30 cellular contexts compared by ENCODE assay signal in the genomic region with DNA sequence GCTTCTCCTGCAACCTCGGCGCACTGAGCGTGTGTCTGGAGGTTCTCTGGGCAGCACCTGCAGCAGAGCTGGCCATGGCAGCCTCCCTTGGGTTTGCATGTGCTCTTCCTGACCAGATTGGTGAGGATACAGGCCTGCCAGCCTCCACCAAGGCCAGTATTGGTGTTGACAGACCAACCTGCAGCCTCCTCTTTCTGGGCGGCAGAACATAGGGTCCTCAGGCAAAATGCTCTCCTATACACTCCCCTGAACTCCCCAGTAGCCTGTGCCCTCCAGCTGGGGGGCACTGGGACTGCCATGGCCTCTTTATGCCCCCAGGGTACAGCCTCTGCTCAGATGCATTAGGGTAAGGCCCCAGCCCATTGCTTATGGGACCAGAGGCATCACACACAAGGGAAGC.
"Had no signal": no experiment of that assay in that cellular context is flagged by ENCODE, and none has a peak within 500 bp of the region (broad histone marks: within the 10 kb centered on the region; RNA-seq: fewer than 3 reads in every experiment).

No MANE protein-coding gene starts in this region.

- ATAC-seq: activated CD8-positive, alpha-beta T cell treated with anti-CD3 and anti-CD28 coated beads for 36 hours; activated T-cell treated with anti-CD3 and anti-CD28 coated beads, Interleukin-2, amount 50 U/mL, for 72 hours; Panc1 had no signal

- H3K36me3 Mint-ChIP-seq: activated naive CD8-positive, alpha-beta T cell treated with anti-CD3 and anti-CD28 coated beads for 36 hours had no signal

- H3K4me3 Mint-ChIP-seq: activated CD4-positive, alpha-beta T cell treated with anti-CD3 and anti-CD28 coated beads, Interleukin-2, amount 10 ng/mL, durations not matched to agents 24 days and 14 days; activated CD8-positive, alpha-beta T cell treated with anti-CD3 and anti-CD28 coated beads for 36 hours; activated naive CD4-positive, alpha-beta T cell treated with anti-CD3 and anti-CD28 coated beads for 36 hours; activated naive CD8-positive, alpha-beta T cell treated with anti-CD3 and anti-CD28 coated beads for 36 hours; activated T-cell treated with anti-CD3 and anti-CD28 coated beads, Interleukin-2, amount 50 U/mL, for 72 hours; T-helper 1 cell treated with Interleukin-12 subunit alpha and Interleukin-12 subunit beta and Interleukin-4 antibody, amounts not matched to agents 30 μg/mL and 1 μg/mL, for 36 hours; T-helper 2 cell treated with Interferon-gamma antibody and Interleukin-4, amounts not matched to agents 5 μg/mL and 100 μg/mL, for 36 hours had no signal

- H3K9me3 ChIP-seq: MG63, SJSA1, SK-N-SH had no signal

- H3K27me3 Mint-ChIP-seq: activated naive CD8-positive, alpha-beta T cell treated with anti-CD3 and anti-CD28 coated beads for 36 hours had no signal

- H3K27me3 ChIP-seq: brain microvascular endothelial cell, MG63, SJSA1 had no signal

- DNase-seq: activated CD4-positive, alpha-beta T cell treated with anti-CD3 and anti-CD28 coated beads, Interleukin-2, amount 10 ng/mL, durations not matched to agents 24 days and 14 days; activated CD4-positive, alpha-beta T cell treated with anti-CD3 and anti-CD28 coated beads, Interleukin-2, amount 50 U/mL, for 4 hours; activated CD8-positive, alpha-beta T cell treated with anti-CD3 and anti-CD28 coated beads for 36 hours; activated gamma-delta T cell treated with Interleukin-2 at 50 U/mL for 16 hours; activated naive CD4-positive, alpha-beta T cell treated with anti-CD3 and anti-CD28 coated beads for 36 hours; activated naive CD8-positive, alpha-beta T cell treated with anti-CD3 and anti-CD28 coated beads for 36 hours; activated T-cell treated with anti-CD3 and anti-CD28 coated beads, Interleukin-2, amount 50 U/mL, for 1 hour; activated T-cell treated with anti-CD3 and anti-CD28 coated beads, Interleukin-2, amount 50 U/mL, for 72 hours; amniotic stem cell; aorta; brain microvascular endothelial cell; Kasumi-1; KG1; MG63; NCI-H1048; NCI-H1105 treated with DMSO at 0.1 percent for 48 hours; NCI-H1436; NCI-H1694; NCI-H1930; NCI-H2081 treated with DMSO at 0.1 percent for 48 hours; NCI-H226; NCI-H446 treated with DMSO at 0.1 percent for 48 hours; NCI-H524 treated with DMSO at 0.1 percent for 48 hours; SHP77 treated with DMSO at 0.1 percent for 48 hours; SK-N-SH had no signal

- H3K9me3 Mint-ChIP-seq: activated CD4-positive, alpha-beta T cell treated with anti-CD3 and anti-CD28 coated beads, Interleukin-2, amount 10 ng/mL, durations not matched to agents 24 days and 14 days; activated CD8-positive, alpha-beta T cell treated with anti-CD3 and anti-CD28 coated beads for 36 hours; activated naive CD4-positive, alpha-beta T cell treated with anti-CD3 and anti-CD28 coated beads for 36 hours; activated naive CD8-positive, alpha-beta T cell treated with anti-CD3 and anti-CD28 coated beads for 36 hours; activated T-cell treated with anti-CD3 and anti-CD28 coated beads, Interleukin-2, amount 50 U/mL, for 72 hours; T-helper 1 cell treated with Interleukin-12 subunit alpha and Interleukin-12 subunit beta and Interleukin-4 antibody, amounts not matched to agents 30 μg/mL and 1 μg/mL, for 36 hours; T-helper 2 cell treated with Interferon-gamma antibody and Interleukin-4, amounts not matched to agents 5 μg/mL and 100 μg/mL, for 36 hours had no signal

- H3K4me3 ChIP-seq: MG63, SJSA1 had no signal

- H3K9ac ChIP-seq: SK-N-SH had no signal

- H3K27ac ChIP-seq: brain microvascular endothelial cell, SJSA1 had no signal

- H3K4me1 Mint-ChIP-seq: activated naive CD8-positive, alpha-beta T cell treated with anti-CD3 and anti-CD28 coated beads for 36 hours had no signal

- H3K36me3 ChIP-seq: brain microvascular endothelial cell, MG63, SJSA1 had no signal

- H3K4me1 ChIP-seq: SJSA1 had no signal

- FAIRE-seq: TTC549 had no signal

- H3K4me2 ChIP-seq: SK-N-SH had no signal

- H3K27ac Mint-ChIP-seq: activated CD4-positive, alpha-beta T cell treated with anti-CD3 and anti-CD28 coated beads, Interleukin-2, amount 10 ng/mL, durations not matched to agents 24 days and 14 days; activated CD8-positive, alpha-beta T cell treated with anti-CD3 and anti-CD28 coated beads for 36 hours; activated naive CD4-positive, alpha-beta T cell treated with anti-CD3 and anti-CD28 coated beads for 36 hours; activated naive CD8-positive, alpha-beta T cell treated with anti-CD3 and anti-CD28 coated beads for 36 hours; activated T-cell treated with anti-CD3 and anti-CD28 coated beads, Interleukin-2, amount 50 U/mL, for 72 hours; T-helper 1 cell treated with Interleukin-12 subunit alpha and Interleukin-12 subunit beta and Interleukin-4 antibody, amounts not matched to agents 30 μg/mL and 1 μg/mL, for 36 hours; T-helper 2 cell treated with Interferon-gamma antibody and Interleukin-4, amounts not matched to agents 5 μg/mL and 100 μg/mL, for 36 hours had no signal
